In genomic region chr10:17273403-17273802, GRCh38 we compare ENCODE assay signal across 12 cellular contexts. TPM values are rescaled to one million over a fixed set of nuclear protein-coding genes. Genes with fewer than 3 reads are reported as not detected.
DNase-seq lines count a peak whose midpoint lies in the region; TF ChIP-seq lines count a peak whose summit lies in the region.
"Had no signal": no experiment of that assay in that cellular context is flagged by ENCODE, and none has a peak within 500 bp of the region (broad histone marks: within the 10 kb centered on the region; RNA-seq: fewer than 3 reads in every experiment).

No MANE protein-coding gene starts in this region.

- no peak overlapping the region for H3K4me3 ChIP-seq in astrocyte of the spinal cord (ENCODE audit: low read depth, low read length)
- H3K4me3 ChIP-seq in kidney epithelial cell (ENCODE audit: low read depth, low read length) = no peak overlapping the region

- peak; percentile 16 for DNase-seq in Caki2 (ENCODE audit: low read depth)
- peak; percentile 49 for DNase-seq in HPDE6-E6E7 (ENCODE audit: extremely low spot score)
- DNase-seq in astrocyte of the spinal cord (ENCODE audit: low read depth, low spot score) = peak; percentile 60
- peak; percentile 81 for DNase-seq in kidney epithelial cell (ENCODE audit: low read depth)
- DNase-seq in NCI-H69 (lab: John Stamatoyannopoulos, UW) = no peak
- no peak for DNase-seq in OCI-M2 (lab: John Stamatoyannopoulos, UW; ENCODE audit: unreplicated experiment)
- DNase-seq in dedifferentiated amniotic fluid mesenchymal stem cell (ENCODE audit: extremely low spot score) = no peak
- DNase-seq in NCI-H2171 treated with DMSO at 0.1 percent for 48 hours (lab: John Stamatoyannopoulos, UW) = no peak
- DNase-seq: activated CD4-positive, alpha-beta T cell treated with anti-CD3 and anti-CD28 coated beads for 48 hours; activated naive CD8-positive, alpha-beta T cell treated with anti-CD3 and anti-CD28 coated beads, Interleukin-2, amount 10 ng/mL, durations not matched to agents 7 days and 5 days; CD8-positive, alpha-beta T cell; NCI-H1092 had no signal

- TF ChIP-seq CTCF in astrocyte of the spinal cord (IDR thresholded peaks at IDR 0.05; ENCODE audit: low read depth, low read length) (no peak), kidney epithelial cell (IDR thresholded peaks at IDR 0.05; ENCODE audit: insufficient read depth, low read length, poor library complexity, severe bottlenecking) (no peak)

- in situ Hi-C loops in Caki2 (cut with HindIII; ENCODE audit: low pct_unique_long_range_greater_than_20kb, low sequenced_read_pairs) = no loop called here
- in situ Hi-C loops in astrocyte of the spinal cord (cut with HindIII; ENCODE audit: low sequenced_read_pairs) = no loop called here

- H3K27me3 ChIP-seq in kidney epithelial cell (ENCODE audit: control insufficient read depth, insufficient read depth, low read length) = no peaks in the 10 kb centered on the region

- no peaks in the 10 kb centered on the region for H3K36me3 ChIP-seq in kidney epithelial cell (ENCODE audit: control insufficient read depth, insufficient read depth, low read length)

RNA-seq across cellular contexts. Expression of gene VIM, which starts 45.4 kb away (rescaled TPM):
- total RNA-seq in Caki2 (2014; rRNA removed; shearing (Covaris generic); ENCODE audit: low replicate concordance) = 4,560 and 4,793 TPM in 2 replicates
- total RNA-seq in kidney epithelial cell = 5,277 and 5,556 TPM in 2 replicates

Comparison
In these comparisons a context has a peak if more than half of its experiments do, and no peak if none do; other contexts are left out.
1. DNase-seq: peak in Caki2 (single experiment), HPDE6-E6E7 (single experiment), astrocyte of the spinal cord (single experiment) and kidney epithelial cell (single experiment); none in NCI-H69 (single experiment), OCI-M2 (single experiment), dedifferentiated amniotic fluid mesenchymal stem cell (single experiment) and NCI-H2171 treated with DMSO at 0.1 percent for 48 hours (single experiment).